33 cellular contexts compared by ENCODE assay signal in genomic region chr13:110689041-110689440, GRCh38.
"Had no signal": no experiment of that assay in that cellular context is flagged by ENCODE, and none has a peak within 500 bp of the region (broad histone marks: within the 10 kb centered on the region; RNA-seq: fewer than 3 reads in every experiment).

No MANE protein-coding gene starts in this region.

- H3K9me3 Mint-ChIP-seq: activated CD4-positive, alpha-beta T cell treated with anti-CD3 and anti-CD28 coated beads, Interleukin-2, amount 10 ng/mL, durations not matched to agents 7 days and 5 days; activated naive CD4-positive, alpha-beta T cell treated with anti-CD3 and anti-CD28 coated beads for 36 hours; activated naive CD4-positive, alpha-beta T cell treated with anti-CD3 and anti-CD28 coated beads, Interleukin-2, amount 50 U/mL, for 72 hours; activated T-cell treated with anti-CD3 and anti-CD28 coated beads, Interleukin-2, amount 50 U/mL, for 4 hours; T-helper 1 cell treated with Interleukin-12 subunit alpha and Interleukin-12 subunit beta and Interleukin-4 antibody, amounts not matched to agents 30 μg/mL and 1 μg/mL, for 36 hours; T-helper 2 cell treated with Interferon-gamma antibody and Interleukin-4, amounts not matched to agents 5 μg/mL and 100 μg/mL, for 36 hours; WTC11 had no signal

- H3K4me1 ChIP-seq: adrenal gland had no signal

- H3K27me3 Mint-ChIP-seq: activated CD4-positive, alpha-beta T cell treated with anti-CD3 and anti-CD28 coated beads for 36 hours; activated CD4-positive, alpha-beta T cell treated with anti-CD3 and anti-CD28 coated beads, Interleukin-2, amount 10 ng/mL, durations not matched to agents 7 days and 5 days had no signal

- H3K27ac ChIP-seq: adrenal gland, body of pancreas, KMS-11, Peyer's patch, SJSA1 had no signal

- DNase-seq: activated CD4-positive, alpha-beta T cell treated with anti-CD3 and anti-CD28 coated beads for 36 hours; activated CD4-positive, alpha-beta T cell treated with anti-CD3 and anti-CD28 coated beads, Interleukin-2, amount 10 ng/mL, durations not matched to agents 7 days and 5 days; activated CD4-positive, alpha-beta T cell treated with anti-CD3 and anti-CD28 coated beads, Interleukin-2, amount 50 U/mL, for 48 hours; activated CD8-positive, alpha-beta T cell treated with anti-CD3 and anti-CD28 coated beads, Interleukin-2, amount 10 ng/mL, durations not matched to agents 7 days and 5 days; activated gamma-delta T cell; activated naive CD4-positive, alpha-beta T cell treated with anti-CD3 and anti-CD28 coated beads for 36 hours; activated T-cell treated with anti-CD3 and anti-CD28 coated beads, Interleukin-2, amount 50 U/mL, for 4 hours; body of pancreas; cerebellar nuclear complex; NCI-H1092 treated with DMSO at 0.1 percent for 48 hours; NCI-H1417; NCI-H146; NCI-H187; NCI-H2029 treated with DMSO at 0.1 percent for 48 hours; NCI-H2107; NCI-H2171; NCI-H510A; NCI-H526; NCI-H748 treated with DMSO at 0.1 percent for 48 hours; NK-92 treated with Interleukin-12 subunit alpha and Interleukin-12 subunit beta, amount 100 ng/mL, for 24 hours; PC-3; RPMI8226; SHP77 treated with DMSO at 0.1 percent for 48 hours; SK-N-SH had no signal

- H3K4me3 ChIP-seq: adrenal gland, body of pancreas, Peyer's patch, SJSA1 had no signal

- H3K4me3 Mint-ChIP-seq: activated CD4-positive, alpha-beta T cell treated with anti-CD3 and anti-CD28 coated beads for 36 hours; activated CD4-positive, alpha-beta T cell treated with anti-CD3 and anti-CD28 coated beads, Interleukin-2, amount 10 ng/mL, durations not matched to agents 7 days and 5 days; activated CD8-positive, alpha-beta T cell treated with anti-CD3 and anti-CD28 coated beads, Interleukin-2, amount 10 ng/mL, durations not matched to agents 7 days and 5 days; activated naive CD4-positive, alpha-beta T cell treated with anti-CD3 and anti-CD28 coated beads for 36 hours; activated T-cell treated with anti-CD3 and anti-CD28 coated beads, Interleukin-2, amount 50 U/mL, for 4 hours; T-helper 1 cell treated with Interleukin-12 subunit alpha and Interleukin-12 subunit beta and Interleukin-4 antibody, amounts not matched to agents 30 μg/mL and 1 μg/mL, for 36 hours; T-helper 2 cell treated with Interferon-gamma antibody and Interleukin-4, amounts not matched to agents 5 μg/mL and 100 μg/mL, for 36 hours; WTC11 had no signal

- H3K9ac ChIP-seq: KMS-11, SK-N-SH had no signal

- ATAC-seq: activated CD4-positive, alpha-beta T cell treated with anti-CD3 and anti-CD28 coated beads for 36 hours; activated CD4-positive, CD25-positive, alpha-beta regulatory T cell treated with anti-CD3 and anti-CD28 coated beads, Interleukin-2, amount 50 U/mL, for 24 hours; activated CD8-positive, alpha-beta T cell treated with anti-CD3 and anti-CD28 coated beads, Interleukin-2, amount 10 ng/mL, durations not matched to agents 7 days and 5 days; activated naive CD4-positive, alpha-beta T cell treated with anti-CD3 and anti-CD28 coated beads, Interleukin-2, amount 50 U/mL, for 72 hours; activated T-cell treated with anti-CD3 and anti-CD28 coated beads, Interleukin-2, amount 50 U/mL, for 4 hours; body of pancreas; PC-3; WTC11 had no signal

- H3K4me2 ChIP-seq: KMS-11, SK-N-SH had no signal

- H3K9me3 ChIP-seq: adrenal gland, body of pancreas, Peyer's patch, SJSA1, SK-N-SH had no signal

- H3K27me3 ChIP-seq: adrenal gland, body of pancreas, Peyer's patch, SJSA1 had no signal

- H3K27ac Mint-ChIP-seq: activated CD4-positive, alpha-beta T cell treated with anti-CD3 and anti-CD28 coated beads for 36 hours; activated CD4-positive, alpha-beta T cell treated with anti-CD3 and anti-CD28 coated beads, Interleukin-2, amount 10 ng/mL, durations not matched to agents 7 days and 5 days; activated CD8-positive, alpha-beta T cell treated with anti-CD3 and anti-CD28 coated beads, Interleukin-2, amount 10 ng/mL, durations not matched to agents 7 days and 5 days; activated naive CD4-positive, alpha-beta T cell treated with anti-CD3 and anti-CD28 coated beads for 36 hours; T-helper 1 cell treated with Interleukin-12 subunit alpha and Interleukin-12 subunit beta and Interleukin-4 antibody, amounts not matched to agents 30 μg/mL and 1 μg/mL, for 36 hours; T-helper 2 cell treated with Interferon-gamma antibody and Interleukin-4, amounts not matched to agents 5 μg/mL and 100 μg/mL, for 36 hours; WTC11 had no signal

- H3K4me1 Mint-ChIP-seq: activated CD4-positive, alpha-beta T cell treated with anti-CD3 and anti-CD28 coated beads for 36 hours; activated CD4-positive, alpha-beta T cell treated with anti-CD3 and anti-CD28 coated beads, Interleukin-2, amount 10 ng/mL, durations not matched to agents 7 days and 5 days; WTC11 had no signal
